Comparison of ENCODE assay signal across 14 cellular contexts in the genomic region with DNA sequence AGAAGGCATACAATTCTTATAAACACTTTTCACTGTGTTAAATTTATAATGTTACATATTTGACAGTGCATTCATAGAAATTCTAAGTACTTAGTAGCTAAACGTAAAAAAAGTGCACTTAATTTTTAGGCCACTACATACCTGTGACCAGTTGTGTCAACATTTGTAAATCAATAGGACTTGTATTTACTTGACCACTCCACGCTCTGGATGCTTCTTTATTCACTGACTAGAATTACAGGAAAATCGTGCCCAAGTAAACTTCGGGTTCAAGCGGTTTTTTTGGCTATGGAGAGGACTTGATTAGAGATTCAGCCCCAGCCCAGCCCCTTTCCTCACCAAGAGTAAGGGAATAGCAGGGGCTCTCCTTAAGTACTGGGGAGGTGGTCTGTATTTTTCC. TPM values are rescaled to one million over a fixed set of nuclear protein-coding genes. Genes with fewer than 3 reads are reported as not detected.
A peak's percentile ranks its signal among the peaks of the same experiment; 100 is the strongest.
DNase-seq lines count a peak whose midpoint lies in the region; ATAC-seq and TF ChIP-seq lines count a peak whose summit lies in the region.
"Had no signal": no experiment of that assay in that cellular context is flagged by ENCODE, and none has a peak within 500 bp of the region (broad histone marks: within the 10 kb centered on the region; RNA-seq: fewer than 3 reads in every experiment).

No MANE protein-coding gene starts in this region.

- H2AFZ ChIP-seq in GM23338: no peak overlapping the region

- H3F3A ChIP-seq in GM23338 (replicated peaks; ENCODE audit: low read depth): no peaks in the 10 kb centered on the region

- TF ChIP-seq POLR2A in breast epithelium (IDR thresholded peaks at IDR 0.05): no peak

- peaks cover 3 to 10% (median 8%) of the 10 kb centered on the region in 4 donors for H3K4me1 ChIP-seq in liver (ENCODE audit: control insufficient read depth in 4 of 4, insufficient read depth in 4 of 4, low read length in 3 of 4)
- H3K4me1 ChIP-seq in GM23338 (ENCODE audit: insufficient read depth): no peaks in the 10 kb centered on the region
- no peaks in the 10 kb centered on the region for H3K4me1 ChIP-seq in breast epithelium
- H3K4me1 ChIP-seq: Caco-2 had no signal

- peaks cover 0 to 1% (median 0%) of the 10 kb centered on the region in 4 donors for H3K9me3 ChIP-seq in liver (ENCODE audit: control insufficient read depth in 4 of 4, low read length in 3 of 4)
- H3K9me3 ChIP-seq in breast epithelium: peaks cover 0 to 7% of the 10 kb centered on the region in 2 donors

- H3K36me3 Mint-ChIP-seq in GM23338 (ENCODE audit: low read depth): peaks cover 18% of the 10 kb centered on the region

- ATAC-seq in GM23338: no peak
- ATAC-seq: CD8-positive, alpha-beta T cell had no signal

- TF ChIP-seq CTCF in epithelial cell of esophagus (IDR thresholded peaks at IDR 0.05; ENCODE audit: insufficient read depth, low read depth, low read length, missing control alignments): no peak
- TF ChIP-seq CTCF in liver (IDR thresholded peaks at IDR 0.05; ENCODE audit: low read depth, low read length, missing input control): no peak
- no peak for TF ChIP-seq CTCF in GM23338 (conservative IDR thresholded peaks at IDR 0.05; ENCODE audit: low read depth in 2 of 2)
- no peak for TF ChIP-seq CTCF in breast epithelium (IDR thresholded peaks at IDR 0.05)

- H3K27ac ChIP-seq in liver (ENCODE audit: low read depth in 1 of 2, low read length in 2 of 2) (no peak overlapping the region), GM23338 (ENCODE audit: low read depth) (no peak overlapping the region), breast epithelium (no peak overlapping the region), caudate nucleus (ENCODE audit: low read depth, low read length) (no peak overlapping the region)
- H3K27ac ChIP-seq: 22Rv1 had no signal

- no peak overlapping the region for H3K4me2 ChIP-seq in GM23338

- no peak overlapping the region for H3K9ac ChIP-seq in liver (ENCODE audit: low read depth in 1 of 2, low read length in 2 of 2)

- no peaks in the 10 kb centered on the region for H3K79me2 ChIP-seq in GM23338 (replicated peaks; ENCODE audit: insufficient read depth)

- no peaks in the 10 kb centered on the region for H4K20me1 ChIP-seq in GM23338 (replicated peaks; ENCODE audit: insufficient read depth)

- no peak overlapping the region for H3K4me3 ChIP-seq in epithelial cell of esophagus (ENCODE audit: low read length)
- H3K4me3 ChIP-seq in liver (ENCODE audit: low read depth in 1 of 3, low read length in 3 of 3): no peak overlapping the region
- H3K4me3 ChIP-seq in GM23338: no peak overlapping the region
- H3K4me3 ChIP-seq in breast epithelium: no peak overlapping the region

- peaks cover 58% of the 10 kb centered on the region for H3K9me3 Mint-ChIP-seq in GM23338

- no peaks in the 10 kb centered on the region for H3K4me1 Mint-ChIP-seq in GM23338
- H3K4me1 Mint-ChIP-seq: CD14-positive monocyte had no signal

- no peak overlapping the region for H3K4me3 Mint-ChIP-seq in GM23338
- H3K4me3 Mint-ChIP-seq: CD14-positive monocyte; CD8-positive, alpha-beta T cell had no signal

- H3K27me3 ChIP-seq in liver (ENCODE audit: control insufficient read depth in 4 of 4, insufficient read depth in 4 of 4, low read length in 3 of 4) (no peaks in the 10 kb centered on the region), GM23338 (ENCODE audit: insufficient read depth) (no peaks in the 10 kb centered on the region), breast epithelium (no peaks in the 10 kb centered on the region)

- DNase-seq in DMS53 (lab: John Stamatoyannopoulos, UW): peak; percentile 35
- DNase-seq in DMS53 treated with DMSO at 0.1 percent for 48 hours (lab: John Stamatoyannopoulos, UW; ENCODE audit: unreplicated experiment): no peak
- DNase-seq in epithelial cell of esophagus (ENCODE audit: low read depth): peak; percentile 19
- no peak for DNase-seq in GM23338 (ENCODE audit: low spot score)
- DNase-seq in breast epithelium (ENCODE audit: low spot score in 2 of 2): no peak
- no peak for DNase-seq in caudate nucleus (lab: John Stamatoyannopoulos, UW)
- DNase-seq: Caco-2; CD8-positive, alpha-beta T cell had no signal

- 36% methylated on average over 5 of the region's 5 CpGs for WGBS in liver

- H3K36me3 ChIP-seq in liver (ENCODE audit: control insufficient read depth in 4 of 4, insufficient read depth in 3 of 4, low read depth in 1 of 4, low read length in 3 of 4) (no peaks in the 10 kb centered on the region), GM23338 (ENCODE audit: insufficient read depth) (no peaks in the 10 kb centered on the region), breast epithelium (no peaks in the 10 kb centered on the region)

- H3K27ac Mint-ChIP-seq in GM23338: no peak overlapping the region
- H3K27ac Mint-ChIP-seq: CD14-positive monocyte; CD8-positive, alpha-beta T cell had no signal

- intact Hi-C loops in breast epithelium (cut with DNase I; ENCODE audit: low total_unique reads): no loop called here

- H3K9me2 ChIP-seq in GM23338 (ENCODE audit: insufficient read depth): peaks cover 4% of the 10 kb centered on the region; the same call in 1 of the 2 replicates

- TF ChIP-seq RAD21 in liver (IDR thresholded peaks at IDR 0.05): no peak

- H3K27me3 Mint-ChIP-seq in GM23338 (ENCODE audit: insufficient read depth, low read depth, poor library complexity): peaks cover 6% of the 10 kb centered on the region

TF ChIP-seq in liver, 16 proteins besides CTCF, POLR2A, EP300 and RAD21 (continues in another document):
- TF ChIP-seq, protein P1, sequence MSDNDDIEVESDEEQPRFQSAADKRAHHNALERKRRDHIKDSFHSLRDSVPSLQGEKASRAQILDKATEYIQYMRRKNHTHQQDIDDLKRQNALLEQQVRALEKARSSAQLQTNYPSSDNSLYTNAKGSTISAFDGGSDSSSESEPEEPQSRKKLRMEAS (IDR thresholded peaks at IDR 0.05): no peak

TF ChIP-seq in GM23338, 12 proteins besides CTCF, POLR2A, EP300 and RAD21 (continues in another document):
- TF ChIP-seq, protein P2, sequence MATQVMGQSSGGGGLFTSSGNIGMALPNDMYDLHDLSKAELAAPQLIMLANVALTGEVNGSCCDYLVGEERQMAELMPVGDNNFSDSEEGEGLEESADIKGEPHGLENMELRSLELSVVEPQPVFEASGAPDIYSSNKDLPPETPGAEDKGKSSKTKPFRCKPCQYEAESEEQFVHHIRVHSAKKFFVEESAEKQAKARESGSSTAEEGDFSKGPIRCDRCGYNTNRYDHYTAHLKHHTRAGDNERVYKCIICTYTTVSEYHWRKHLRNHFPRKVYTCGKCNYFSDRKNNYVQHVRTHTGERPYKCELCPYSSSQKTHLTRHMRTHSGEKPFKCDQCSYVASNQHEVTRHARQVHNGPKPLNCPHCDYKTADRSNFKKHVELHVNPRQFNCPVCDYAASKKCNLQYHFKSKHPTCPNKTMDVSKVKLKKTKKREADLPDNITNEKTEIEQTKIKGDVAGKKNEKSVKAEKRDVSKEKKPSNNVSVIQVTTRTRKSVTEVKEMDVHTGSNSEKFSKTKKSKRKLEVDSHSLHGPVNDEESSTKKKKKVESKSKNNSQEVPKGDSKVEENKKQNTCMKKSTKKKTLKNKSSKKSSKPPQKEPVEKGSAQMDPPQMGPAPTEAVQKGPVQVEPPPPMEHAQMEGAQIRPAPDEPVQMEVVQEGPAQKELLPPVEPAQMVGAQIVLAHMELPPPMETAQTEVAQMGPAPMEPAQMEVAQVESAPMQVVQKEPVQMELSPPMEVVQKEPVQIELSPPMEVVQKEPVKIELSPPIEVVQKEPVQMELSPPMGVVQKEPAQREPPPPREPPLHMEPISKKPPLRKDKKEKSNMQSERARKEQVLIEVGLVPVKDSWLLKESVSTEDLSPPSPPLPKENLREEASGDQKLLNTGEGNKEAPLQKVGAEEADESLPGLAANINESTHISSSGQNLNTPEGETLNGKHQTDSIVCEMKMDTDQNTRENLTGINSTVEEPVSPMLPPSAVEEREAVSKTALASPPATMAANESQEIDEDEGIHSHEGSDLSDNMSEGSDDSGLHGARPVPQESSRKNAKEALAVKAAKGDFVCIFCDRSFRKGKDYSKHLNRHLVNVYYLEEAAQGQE (IDR thresholded peaks at IDR 0.05; ENCODE audit: unreplicated experiment): no peak
- TF ChIP-seq NANOG (IDR thresholded peaks at IDR 0.05; ENCODE audit: borderline replicate concordance): no peak
- TF ChIP-seq STAT1 (IDR thresholded peaks at IDR 0.05; ENCODE audit: unreplicated experiment): no peak
- TF ChIP-seq ZNF114 (CRISPR knock-in tag; IDR thresholded peaks at IDR 0.05): no peak
- TF ChIP-seq, protein P3, sequence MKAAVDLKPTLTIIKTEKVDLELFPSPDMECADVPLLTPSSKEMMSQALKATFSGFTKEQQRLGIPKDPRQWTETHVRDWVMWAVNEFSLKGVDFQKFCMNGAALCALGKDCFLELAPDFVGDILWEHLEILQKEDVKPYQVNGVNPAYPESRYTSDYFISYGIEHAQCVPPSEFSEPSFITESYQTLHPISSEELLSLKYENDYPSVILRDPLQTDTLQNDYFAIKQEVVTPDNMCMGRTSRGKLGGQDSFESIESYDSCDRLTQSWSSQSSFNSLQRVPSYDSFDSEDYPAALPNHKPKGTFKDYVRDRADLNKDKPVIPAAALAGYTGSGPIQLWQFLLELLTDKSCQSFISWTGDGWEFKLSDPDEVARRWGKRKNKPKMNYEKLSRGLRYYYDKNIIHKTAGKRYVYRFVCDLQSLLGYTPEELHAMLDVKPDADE (IDR thresholded peaks at IDR 0.05): no peak

RNA-seq across cellular contexts. Expression of a gene that starts 21.8 kb away (rescaled TPM):
- 1 to 10 TPM; 2.7 to 3.6 TPM for total RNA-seq in liver
- 1 to 10 TPM; 3.4 to 4.5 TPM for polyA plus RNA-seq in liver
- 1.6 and 6.8 TPM in 2 replicates for total RNA-seq in GM23338 (2014; rRNA removed; shearing (Covaris generic))
- 26.7 and 29.7 TPM in 2 replicates for polyA plus RNA-seq in GM23338 (2016; fragmentation: Nextera tagmentation; extraction: Ambion mirVana)
- 1 to 10 TPM; 4.9 to 8.2 (median 6.1) TPM for total RNA-seq in breast epithelium

RNA-seq across cellular contexts. Expression of a gene that starts 21.9 kb away (rescaled TPM):
- 1 to 10 TPM; 4.8 to 7.7 TPM for total RNA-seq in liver
- 1 to 10 TPM; 1.6 to 2.4 TPM for polyA plus RNA-seq in liver
- total RNA-seq in GM23338 (2014; rRNA removed; shearing (Covaris generic)): 23.7 and 25.3 TPM in 2 replicates
- polyA plus RNA-seq in GM23338 (2016; fragmentation: Nextera tagmentation; extraction: Ambion mirVana): 10.3 and 11.5 TPM in 2 replicates
- 1 to 10 TPM; 5.6 to 7.6 (median 7.5) TPM for total RNA-seq in breast epithelium

RNA-seq across cellular contexts. Expression of a gene that starts 31.4 kb away (rescaled TPM):
- total RNA-seq in liver (under 1 TPM in 1 of 2 donors, not detected in 1; 0.05 TPM), breast epithelium (not detected)
- polyA plus RNA-seq in liver (not detected), GM23338 (2016; fragmentation: Nextera tagmentation; extraction: Ambion mirVana) (not detected in 2 replicates)
- not detected in 2 replicates for total RNA-seq in GM23338 (2014; rRNA removed; shearing (Covaris generic))
- total RNA-seq: A673; Caco-2; CD8-positive, alpha-beta T cell; Daoy had no signal
- polyA plus RNA-seq: BJ, CD14-positive monocyte had no signal

RNA-seq across cellular contexts. Expression of a gene that starts 43.0 kb away (rescaled TPM):
- 10 to 100 TPM in 1 of 2 donors, 1 to 10 TPM in 1; 9.2 to 10.0 TPM for total RNA-seq in liver
- polyA plus RNA-seq in liver: 1 to 10 TPM; 3.4 to 5.5 TPM
- 51.0 and 53.0 TPM in 2 replicates for total RNA-seq in GM23338 (2014; rRNA removed; shearing (Covaris generic))
- polyA plus RNA-seq in GM23338 (2016; fragmentation: Nextera tagmentation; extraction: Ambion mirVana): 29.5 and 33.0 TPM in 2 replicates
- total RNA-seq in breast epithelium: 10 to 100 TPM; 22.9 to 24.8 (median 24.3) TPM

Comparison
In these comparisons a context has a peak if more than half of its experiments do, and no peak if none do; other contexts are left out.
1. DNase-seq: peak in DMS53 (single experiment) and epithelial cell of esophagus (single experiment); none in DMS53 treated with DMSO at 0.1 percent for 48 hours (single experiment), GM23338 (single experiment), breast epithelium (0 of 2) and caudate nucleus (0 of 61).